In the genomic region with DNA sequence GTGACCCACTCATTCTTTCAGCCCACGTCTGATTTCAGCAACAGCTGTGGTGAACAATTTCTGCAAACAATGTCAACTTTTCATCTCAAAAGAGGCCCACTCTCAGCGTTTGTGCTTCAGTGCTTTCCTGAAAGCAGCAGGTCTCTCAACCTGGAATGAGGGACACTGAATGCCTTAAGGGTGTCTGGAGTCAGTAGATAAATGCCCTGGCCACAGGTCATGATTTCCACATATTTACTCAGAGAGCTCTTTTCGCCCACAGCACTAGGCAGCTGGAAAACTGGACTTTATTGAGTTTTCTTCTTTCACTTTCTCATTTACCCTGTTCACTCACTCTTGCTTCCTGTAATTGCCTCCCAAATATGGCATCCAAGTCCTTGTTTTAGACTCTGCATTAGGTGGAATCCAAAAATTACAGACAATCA, we compare ENCODE assay signal across 14 cellular contexts. TPM values are rescaled to one million over a fixed set of nuclear protein-coding genes. Genes with fewer than 3 reads are reported as not detected.
DNase-seq lines count a peak whose midpoint lies in the region; ATAC-seq, FAIRE-seq and TF ChIP-seq lines count a peak whose summit lies in the region.
"Had no signal": no experiment of that assay in that cellular context is flagged by ENCODE, and none has a peak within 500 bp of the region (broad histone marks: within the 10 kb centered on the region; RNA-seq: fewer than 3 reads in every experiment).

No MANE protein-coding gene starts in this region.

- H3K4ac ChIP-seq in H1 (replicated peaks; ENCODE audit: insufficient read length, low read depth, low read length) = no peak overlapping the region

- no peak overlapping the region for H2BK12ac ChIP-seq in H1 (ENCODE audit: low read depth, low read length)

- no peaks in the 10 kb centered on the region; a peak in 1 of 7 replicates for H3K27me3 ChIP-seq in H1 (replicated peaks in 1 of 4; ENCODE audit: control insufficient read depth in 3 of 4, extremely low read depth in 1 of 4, insufficient read depth in 3 of 4, low read length in 3 of 4)

- ATAC-seq in HG03060 (IDR thresholded peaks at IDR 0.05; ENCODE audit: low read depth, unreplicated experiment) = peak; percentile 73
- no peak for ATAC-seq in SK-N-SH treated with all-trans-retinoic acid at 6 μM for 48 hours
- ATAC-seq in sciatic nerve = no peak
- ATAC-seq: psoas muscle had no signal

- H4K20me1 ChIP-seq in H1 (replicated peaks in 1 of 2; ENCODE audit: control insufficient read depth in 1 of 2, insufficient read depth in 2 of 2, low read length in 2 of 2) = no peaks in the 10 kb centered on the region

- H2BK15ac ChIP-seq in H1 (ENCODE audit: low read length) = no peak overlapping the region

- H3K4me2 ChIP-seq in H1 (ENCODE audit: insufficient read depth in 1 of 2, low read depth in 2 of 2, low read length in 2 of 2) = no peak overlapping the region

- TF ChIP-seq EP300 in H1 (IDR thresholded peaks at IDR 0.05; ENCODE audit: borderline replicate concordance in 1 of 2, low read depth in 2 of 2, low read length in 2 of 2) = no peak

- POLR2A ChIA-PET in H1 (lab: Charles Lee; ENCODE audit: partially characterized antibody) = no interaction called here

- no peaks in the 10 kb centered on the region for H3K79me2 ChIP-seq in H1 (ENCODE audit: control insufficient read depth in 1 of 2, insufficient read depth in 2 of 2, low read length in 2 of 2)

- no peak overlapping the region for H4K91ac ChIP-seq in H1 (replicated peaks; ENCODE audit: insufficient read length, low read length)

- H2BK20ac ChIP-seq in H1 (ENCODE audit: low read length) = no peak overlapping the region

- H2BK120ac ChIP-seq in H1 (replicated peaks; ENCODE audit: low read depth, low read length) = no peak overlapping the region

- no peak overlapping the region for H3K56ac ChIP-seq in H1 (replicated peaks; ENCODE audit: insufficient read length, low read depth, low read length)

- no peaks in the 10 kb centered on the region for H3K23me2 ChIP-seq in H1 (ENCODE audit: low read depth, low read length)

- FAIRE-seq in GM12891 (lab: Jason Lieb, UNC) (no peak), H1 (lab: Jason Lieb, UNC) (no peak)
- FAIRE-seq: HTR-8/SVneo had no signal

- H3K36me3 ChIP-seq in H1 (ENCODE audit: control insufficient read depth in 2 of 4, insufficient read depth in 4 of 4, low read length in 3 of 4) = no peaks in the 10 kb centered on the region

- H2AK5ac ChIP-seq in H1 (ENCODE audit: low read depth, low read length) = no peak overlapping the region

- H3K4me1 ChIP-seq in H1 (replicated peaks in 1 of 4; ENCODE audit: control insufficient read depth in 3 of 4, insufficient read depth in 4 of 4, low read length in 3 of 4) = peaks cover 0 to 3% (median 0%) of the 10 kb centered on the region in 4 experiments; a peak in 1 of 7 replicates
- H3K4me1 ChIP-seq: psoas muscle had no signal

- 86% methylated on average over 3 of the region's 3 CpGs; no CpG with 5 or more reads in 1 of the 2 experiments for WGBS in H1 (ENCODE audit: extremely low coverage in 1 of 2, insufficient coverage in 1 of 2, insufficient read length in 1 of 2, insufficient replicate concordance in 2 of 2, low coverage in 1 of 2, low lambda C conversion rate in 2 of 2, missing lambda C conversion rate in 1 of 2), 2 experiments

- H3K4me3 ChIP-seq in H1 (ENCODE audit: extremely low read depth in 1 of 4, insufficient read depth in 2 of 4, low read depth in 3 of 4, low read length in 4 of 4) = no peak overlapping the region
- H3K4me3 ChIP-seq: psoas muscle, SK-N-MC had no signal

- H2AFZ ChIP-seq in H1 (ENCODE audit: low read length) = peak overlapping the region; percentile 59

- no peak for TF ChIP-seq RAD21 in H1 (IDR thresholded peaks at IDR 0.05 in 1 of 2, conservative IDR thresholded peaks at IDR 0.05 in 1 of 2; ENCODE audit: low read depth in 2 of 2, low read length in 2 of 2)

- no peak for DNase-seq in GM12891 (ENCODE audit: insufficient read length, low spot score)
- peak; percentile 2 for DNase-seq in GM20000 (ENCODE audit: low spot score)
- no peak for DNase-seq in H1 (ENCODE audit: low read depth in 1 of 2, low spot score in 2 of 2)
- DNase-seq in sciatic nerve (ENCODE audit: low spot score) = no peak
- no peak for DNase-seq in NCI-H1105 (lab: John Stamatoyannopoulos, UW)
- DNase-seq in C1 segment of cervical spinal cord (lab: John Stamatoyannopoulos, UW) = no peak
- DNase-seq: activated CD4-positive, alpha-beta memory T cell treated with anti-CD3 and anti-CD28 coated beads, Interleukin-2, amount 10 ng/mL, durations not matched to agents 7 days and 5 days; NCI-H446; psoas muscle had no signal

- no peak overlapping the region for H4K5ac ChIP-seq in H1 (ENCODE audit: insufficient read length, low read depth, low read length)

- no peak for TF ChIP-seq CTCF in GM20000 (IDR thresholded peaks at IDR 0.05; ENCODE audit: extremely low read depth, missing control alignments)
- TF ChIP-seq CTCF in H1 (IDR thresholded peaks at IDR 0.05; ENCODE audit: control extremely low read depth in 1 of 3, insufficient read depth in 1 of 3, low read depth in 1 of 3, low read length in 3 of 3) = no peak

- CTCF ChIA-PET in H1 (lab: Charles Lee; ENCODE audit: partially characterized antibody) = interaction anchor here (0.7 kb wide), 1 partner anchor 49 kb away, joined by 3 read pairs; no protein-coding TSS in a partner anchor

- H3K18ac ChIP-seq in H1 (ENCODE audit: extremely low read depth, low read length) = no peak overlapping the region

- TF ChIP-seq POLR2A in GM12891 (IDR thresholded peaks at IDR 0.05; ENCODE audit: low read depth, low read length) (no peak), H1 (IDR thresholded peaks at IDR 0.05; ENCODE audit: control extremely low read depth in 1 of 2, low read depth in 2 of 2, low read length in 2 of 2) (no peak)

- H3K79me1 ChIP-seq in H1 (ENCODE audit: low read depth, low read length) = no peaks in the 10 kb centered on the region

- no peak overlapping the region for H4K8ac ChIP-seq in H1 (ENCODE audit: extremely low read depth, insufficient read depth, low read length)

- intact Hi-C loops in sciatic nerve (cut with DNase I) = no loop called here

- no peak overlapping the region for H2BK5ac ChIP-seq in H1 (ENCODE audit: low read depth, low read length)

- no peak overlapping the region for H3K14ac ChIP-seq in H1 (ENCODE audit: insufficient read length)

- no peak overlapping the region for H3K27ac ChIP-seq in H1 (ENCODE audit: low read depth, low read length)
- H3K27ac ChIP-seq: psoas muscle, SK-N-MC had no signal

- H3K23ac ChIP-seq in H1 (ENCODE audit: insufficient read length) = no peak overlapping the region

- H3K9me3 ChIP-seq in H1 (ENCODE audit: insufficient read depth in 2 of 2, low read depth in 1 of 2, low read length in 1 of 2) = no peaks in the 10 kb centered on the region; a peak in 1 of 4 replicates
- H3K9me3 ChIP-seq: psoas muscle had no signal

- no peak overlapping the region for H3K9ac ChIP-seq in H1 (replicated peaks in 1 of 4; ENCODE audit: extremely low read depth in 1 of 4, low read depth in 3 of 4, low read length in 3 of 4)

TF ChIP-seq in GM12891, 5 proteins besides CTCF, POLR2A, EP300 and RAD21:
- no peak for TF ChIP-seq POU2F2 (IDR thresholded peaks at IDR 0.05; ENCODE audit: low read depth, low read length)
- 0 out of 2 replicates have a peak, but pooled peaks have one; percentile 18 for TF ChIP-seq TAF1 (IDR thresholded peaks at IDR 0.05; ENCODE audit: low read depth, low read length)

TF ChIP-seq in H1, 55 proteins besides CTCF, POLR2A, EP300 and RAD21:
- TF ChIP-seq CBX8 (IDR thresholded peaks at IDR 0.05; ENCODE audit: borderline replicate concordance, low read depth, low read length) (no peak), GABPA (IDR thresholded peaks at IDR 0.05; ENCODE audit: borderline replicate concordance, insufficient read depth, low read length) (no peak), SUZ12 (IDR thresholded peaks at IDR 0.05; ENCODE audit: low read length) (no peak)

TF ChIP-seq in SK-N-SH treated with all-trans-retinoic acid at 6 μM for 48 hours, 23 proteins besides CTCF, POLR2A, EP300 and RAD21 (continues in another document):
- TF ChIP-seq PPARA (CRISPR knock-in tag; IDR thresholded peaks at IDR 0.05; ENCODE audit: borderline replicate concordance) (no peak), CREB5 (CRISPR knock-in tag; IDR thresholded peaks at IDR 0.05; ENCODE audit: low read depth) (no peak), RARB (CRISPR knock-in tag; IDR thresholded peaks at IDR 0.05) (no peak)

RNA-seq across cellular contexts. Expression of gene NPFFR2, which starts 52.8 kb away (rescaled TPM):
- not detected for polyA plus RNA-seq in GM12891 (2012; ENCODE audit: low read depth, missing spikeins)
- 0.26 TPM in 1 of 2 replicates, not detected in the other for total RNA-seq in H1 (2021; fragmentation: NEBNext Ultra II Directional; extraction: Animal tissue kit (Norgen Biotek cat#: 25700))
- polyA plus RNA-seq in H1 (2011; rRNA removed) = 0.53 TPM in 1 of 2 replicates, not detected in the other
- 0.14 TPM for polyA plus RNA-seq in H1 (2011; cell fraction: cytosol; rRNA removed)
- 0.17 TPM for polyA plus RNA-seq in H1 (2011; cell fraction: nucleus; rRNA removed)
- polyA plus RNA-seq in H1 (2012, experiment 1 of 2) = 0.31 to 0.46 TPM (median 0.37 TPM) in 3 of 4 replicates, not detected in the other
- polyA plus RNA-seq in H1 (2012, experiment 2 of 2) = 0.20 TPM
- polyA plus RNA-seq in H1 (2013, experiment 1 of 2) = 12.2 TPM
- 14.3 TPM for polyA plus RNA-seq in H1 (2013, experiment 2 of 2)
- polyA minus RNA-seq in H1 (2011; rRNA and poly(A)+ RNA removed) = 0.46 and 0.91 TPM in 2 replicates
- not detected for polyA minus RNA-seq in H1 (2011; cell fraction: cytosol; rRNA and poly(A)+ RNA removed)
- not detected for polyA minus RNA-seq in H1 (2011; cell fraction: nucleus; rRNA and poly(A)+ RNA removed)
- not detected for total RNA-seq in sciatic nerve
- total RNA-seq: activated CD4-positive, alpha-beta memory T cell treated with anti-CD3 and anti-CD28 coated beads, Interleukin-2, amount 10 ng/mL, durations not matched to agents 7 days and 5 days; psoas muscle had no signal
- polyA plus RNA-seq: BJ, psoas muscle had no signal
